ENCODE assay signal across 11 cellular contexts in the genomic region with DNA sequence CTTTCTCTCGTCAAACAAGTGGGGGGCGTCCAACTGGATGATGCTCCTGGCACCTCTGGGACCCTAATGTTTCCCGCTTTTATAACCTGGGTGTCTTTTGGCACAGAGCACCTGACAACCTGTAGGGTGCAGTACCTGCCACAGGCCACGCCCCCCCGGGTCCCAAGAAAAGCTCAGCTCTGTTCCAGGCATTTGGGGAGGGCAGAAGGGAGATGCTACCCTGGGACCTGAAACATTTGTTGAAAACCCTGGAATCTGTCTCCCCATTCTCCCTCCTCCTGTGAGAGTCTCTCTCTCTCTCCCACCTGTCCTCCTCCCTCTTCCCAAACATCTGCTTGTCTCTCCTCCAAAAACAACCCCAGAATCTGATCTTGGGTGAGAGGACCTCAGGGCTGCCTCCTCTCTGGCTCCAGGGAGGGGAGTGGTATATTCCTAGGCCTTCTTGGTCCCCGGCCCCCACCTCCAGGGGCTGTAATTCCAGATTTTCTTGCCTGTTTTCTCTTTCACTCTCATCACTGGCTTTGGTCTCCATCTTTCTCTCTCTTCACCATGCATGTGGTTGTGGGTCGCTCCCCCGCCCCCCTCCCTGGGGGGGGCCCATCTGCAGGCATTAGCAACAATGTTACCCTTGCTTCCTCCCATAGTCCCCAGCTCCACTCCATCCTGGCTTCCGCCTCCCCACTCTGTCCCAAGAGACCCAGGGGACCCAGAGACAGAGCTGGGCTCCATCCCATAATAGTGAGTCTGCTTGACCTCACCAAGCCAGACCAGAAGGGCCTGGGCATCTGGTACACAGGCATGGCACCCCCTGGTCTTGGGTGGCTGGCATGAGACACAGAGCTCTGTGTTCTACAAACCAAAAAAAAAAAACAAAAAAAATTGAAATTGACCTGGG. TPM values are rescaled to one million over a fixed set of nuclear protein-coding genes. Genes with fewer than 3 reads are reported as not detected.
A peak's percentile ranks its signal among the peaks of the same experiment; 100 is the strongest.
DNase-seq lines count a peak whose midpoint lies in the region; ATAC-seq and TF ChIP-seq lines count a peak whose summit lies in the region.
"Had no signal": no experiment of that assay in that cellular context is flagged by ENCODE, and none has a peak within 500 bp of the region (broad histone marks: within the 10 kb centered on the region; RNA-seq: fewer than 3 reads in every experiment).

No MANE protein-coding gene starts in this region.

- H2AFZ ChIP-seq in osteoblast (ENCODE audit: low read length) = no peak overlapping the region

- H3K27me3 ChIP-seq in CD4-positive, alpha-beta T cell (ENCODE audit: control insufficient read depth, insufficient read depth, low read length) = no peaks in the 10 kb centered on the region
- H3K27me3 ChIP-seq in HUES6 (ENCODE audit: control insufficient read depth, insufficient read depth, low read length) (no peaks in the 10 kb centered on the region), colonic mucosa (no peaks in the 10 kb centered on the region), osteoblast (ENCODE audit: insufficient read depth, low read length) (no peaks in the 10 kb centered on the region), Caco-2 (replicated peaks; ENCODE audit: control insufficient read depth, insufficient read depth, low read length) (no peaks in the 10 kb centered on the region)
- H3K27me3 ChIP-seq: SJSA1 had no signal

- H3K9me3 Mint-ChIP-seq in CD4-positive, alpha-beta T cell = no peaks in the 10 kb centered on the region
- no peaks in the 10 kb centered on the region for H3K9me3 Mint-ChIP-seq in Caco-2 (ENCODE audit: unreplicated experiment)
- H3K9me3 Mint-ChIP-seq: memory B cell had no signal

- H3K36me3 ChIP-seq in HUES6 (ENCODE audit: control insufficient read depth, insufficient read depth, low read length) = no peaks in the 10 kb centered on the region
- no peaks in the 10 kb centered on the region for H3K36me3 ChIP-seq in colonic mucosa
- H3K36me3 ChIP-seq in osteoblast (ENCODE audit: insufficient read depth, low read length) = no peaks in the 10 kb centered on the region
- no peaks in the 10 kb centered on the region for H3K36me3 ChIP-seq in Caco-2 (ENCODE audit: control insufficient read depth, insufficient read depth, low read length)

- peak overlapping the region; percentile 68 for H3K4me2 ChIP-seq in osteoblast (ENCODE audit: insufficient read depth, low read length)

- TF ChIP-seq CTCF in CD4-positive, alpha-beta T cell (IDR thresholded peaks at IDR 0.05) = no peak
- no peak for TF ChIP-seq CTCF in colonic mucosa (IDR thresholded peaks at IDR 0.05)
- no peak for TF ChIP-seq CTCF in osteoblast (IDR thresholded peaks at IDR 0.05; ENCODE audit: extremely low read depth, low read depth, low read length)
- TF ChIP-seq CTCF in Caco-2 (IDR thresholded peaks at IDR 0.05; ENCODE audit: insufficient read depth in 1 of 2, low read depth in 1 of 2, low read length in 1 of 2, severe bottlenecking in 1 of 2, unreplicated experiment in 1 of 2) = no peak

- peaks cover 76% of the 10 kb centered on the region for H4K20me1 ChIP-seq in osteoblast (ENCODE audit: insufficient read depth, low read length)

- POLR2A ChIA-PET in CD4-positive, alpha-beta T cell (lab: Charles Lee) = interaction anchor here (0.7 kb wide), 1 partner anchor 77 kb away, joined by 3 read pairs; no protein-coding TSS in a partner anchor
- POLR2A ChIA-PET in Caco-2 (lab: Charles Lee) = no interaction called here

- ATAC-seq in CD4-positive, alpha-beta T cell (ENCODE audit: poor library complexity) = no peak
- ATAC-seq in HG02642 (IDR thresholded peaks at IDR 0.05; ENCODE audit: poor library complexity, unreplicated experiment) = no peak

- no peak for DNase-seq in CD4-positive, alpha-beta T cell
- DNase-seq in colonic mucosa = no peak
- DNase-seq in osteoblast (ENCODE audit: insufficient read length, low spot score, missing footprints) = peak; percentile 83
- no peak for DNase-seq in Caco-2
- no peak for DNase-seq in NCI-H1092 (lab: John Stamatoyannopoulos, UW)
- no peak for DNase-seq in cerebellar nuclear complex (lab: John Stamatoyannopoulos, UW)

- H3K9me3 ChIP-seq in CD4-positive, alpha-beta T cell (ENCODE audit: control insufficient read depth, low read length) = no peaks in the 10 kb centered on the region
- no peaks in the 10 kb centered on the region for H3K9me3 ChIP-seq in HUES6 (ENCODE audit: control insufficient read depth, insufficient read depth, low read depth, low read length)
- H3K9me3 ChIP-seq in colonic mucosa = no peaks in the 10 kb centered on the region
- H3K9me3 ChIP-seq in osteoblast (ENCODE audit: low read depth, low read length) = no peaks in the 10 kb centered on the region
- no peaks in the 10 kb centered on the region for H3K9me3 ChIP-seq in Caco-2
- H3K9me3 ChIP-seq: SJSA1 had no signal

- H3K36me3 Mint-ChIP-seq in CD4-positive, alpha-beta T cell (ENCODE audit: low read depth) = peaks cover 8% of the 10 kb centered on the region
- peaks cover 6% of the 10 kb centered on the region for H3K36me3 Mint-ChIP-seq in Caco-2 (ENCODE audit: insufficient read depth, unreplicated experiment)

- intact Hi-C loops in CD4-positive, alpha-beta T cell (cut with DNase I, micrococcal nuclease) = no loop called here
- intact Hi-C loops in colonic mucosa (cut with DNase I) = loop anchor here (10.0 kb wide), 1 partner anchor 295 kb away; no protein-coding TSS in a partner anchor
- intact Hi-C loops in Caco-2 (cut with micrococcal nuclease; ENCODE audit: unreplicated experiment) = loop anchor here (10.0 kb wide), 1 partner anchor 105 kb away; a partner anchor contains a TSS

- H3K4me1 ChIP-seq in HUES6 (ENCODE audit: control insufficient read depth, insufficient read depth, low read length) = peaks cover 68% of the 10 kb centered on the region
- peaks cover 5% of the 10 kb centered on the region for H3K4me1 ChIP-seq in colonic mucosa
- peaks cover 59% of the 10 kb centered on the region for H3K4me1 ChIP-seq in osteoblast (ENCODE audit: insufficient read depth, low read length)
- H3K4me1 ChIP-seq in Caco-2 = peaks cover 5% of the 10 kb centered on the region; the same call in 1 of the 2 replicates

- H3K4me1 Mint-ChIP-seq in CD4-positive, alpha-beta T cell (ENCODE audit: low read depth) = peaks cover 37% of the 10 kb centered on the region
- no peaks in the 10 kb centered on the region for H3K4me1 Mint-ChIP-seq in Caco-2 (ENCODE audit: low read depth, unreplicated experiment)

- no peak overlapping the region for H3K27ac ChIP-seq in CD4-positive, alpha-beta T cell (ENCODE audit: low read depth, low read length)
- H3K27ac ChIP-seq in HUES6 (ENCODE audit: low read depth, low read length) (no peak overlapping the region), colonic mucosa (peak overlapping the region; percentile 66), osteoblast (ENCODE audit: low read depth, low read length) (peak overlapping the region; percentile 17)
- H3K27ac ChIP-seq: HL-60, SJSA1 had no signal

- H3K9ac ChIP-seq in HUES6 (ENCODE audit: low read length) = no peak overlapping the region
- peak overlapping the region in 1 of 2 donors; percentile 12 for H3K9ac ChIP-seq in colonic mucosa (ENCODE audit: low read depth in 2 of 2, low read length in 2 of 2)

- BruUV-seq in Caco-2 (replicated peaks; lab: Mats Ljungman, UMichigan) = no TSS peak

- peak overlapping the region; percentile 12 for H3K4me3 Mint-ChIP-seq in CD4-positive, alpha-beta T cell
- no peak overlapping the region for H3K4me3 Mint-ChIP-seq in Caco-2 (ENCODE audit: unreplicated experiment)
- H3K4me3 Mint-ChIP-seq: memory B cell had no signal

- H3K4me3 ChIP-seq in HUES6 (ENCODE audit: low read depth, low read length) (peak overlapping the region; percentile 44; the same call in 1 of the 2 replicates), colonic mucosa (no peak overlapping the region), osteoblast (ENCODE audit: insufficient read depth, low read length) (peak overlapping the region; percentile 42), Caco-2 (ENCODE audit: low read depth, low read length) (no peak overlapping the region)
- H3K4me3 ChIP-seq: SJSA1 had no signal

- CTCF ChIA-PET in CD4-positive, alpha-beta T cell (lab: Charles Lee) = interaction anchor here (0.6 to 11.0 kb wide), 4 partner anchors 9 to 205 kb away, joined by 3 to 72 read pairs (median 10); no protein-coding TSS in a partner anchor
- CTCF ChIA-PET in Caco-2 (lab: Charles Lee) = interaction anchor here (0.6 to 3.6 kb wide), 6 partner anchors 25 to 149 kb away, joined by 3 to 22 read pairs (median 10); no protein-coding TSS in a partner anchor

- H3K27me3 Mint-ChIP-seq in CD4-positive, alpha-beta T cell = no peaks in the 10 kb centered on the region
- H3K27me3 Mint-ChIP-seq in Caco-2 (ENCODE audit: insufficient read depth, unreplicated experiment) = no peaks in the 10 kb centered on the region
- H3K27me3 Mint-ChIP-seq: memory B cell had no signal

- peaks cover 87% of the 10 kb centered on the region for H3K79me2 ChIP-seq in osteoblast (ENCODE audit: insufficient read depth, low read length)

- H3K27ac Mint-ChIP-seq in CD4-positive, alpha-beta T cell = peak overlapping the region; percentile 28
- H3K27ac Mint-ChIP-seq in Caco-2 (ENCODE audit: unreplicated experiment) = no peak overlapping the region
- H3K27ac Mint-ChIP-seq: memory B cell had no signal

RNA-seq across cellular contexts. Expression of a gene that starts 4.1 kb away (rescaled TPM):
- total RNA-seq in CD4-positive, alpha-beta T cell = 10 to 100 TPM; 20.8 to 22.9 TPM
- total RNA-seq in colonic mucosa = 10 to 100 TPM; 18.4 to 26.8 TPM
- total RNA-seq in osteoblast = 11.2 and 13.3 TPM in 2 replicates
- total RNA-seq in Caco-2 (2022) = 17.0 and 17.3 TPM in 2 replicates

RNA-seq across cellular contexts. Expression of a gene that starts 35.1 kb away (rescaled TPM):
- total RNA-seq in CD4-positive, alpha-beta T cell = 1 to 10 TPM; 3.0 to 3.2 TPM
- 1 to 10 TPM; 1.4 to 2.0 TPM for total RNA-seq in colonic mucosa
- total RNA-seq in osteoblast = 0.29 and 0.36 TPM in 2 replicates
- not detected in 2 replicates for total RNA-seq in Caco-2 (2022)
- total RNA-seq: SJSA1 had no signal

Comparison
In these comparisons a context has a peak if more than half of its experiments do, and no peak if none do; other contexts are left out.
1. H3K27ac ChIP-seq: peak in colonic mucosa (single experiment) and osteoblast (single experiment); none in CD4-positive, alpha-beta T cell (single experiment) and HUES6 (single experiment).
2. H3K4me3 ChIP-seq: peak in HUES6 (single experiment) and osteoblast (single experiment); none in colonic mucosa (single experiment) and Caco-2 (single experiment).
3. intact Hi-C loops: an anchor here in colonic mucosa (10.0 kb wide) and Caco-2 (10.0 kb wide); none called in CD4-positive, alpha-beta T cell.